Comparison of ENCODE assay signal across 12 cellular contexts in genomic region chr3:157154563-157155333, GRCh38. TPM values are rescaled to one million over a fixed set of nuclear protein-coding genes. Genes with fewer than 3 reads are reported as not detected.
A peak's percentile ranks its signal among the peaks of the same experiment; 100 is the strongest.
DNase-seq lines count a peak whose midpoint lies in the region; ATAC-seq, FAIRE-seq and TF ChIP-seq lines count a peak whose summit lies in the region.
"Had no signal": no experiment of that assay in that cellular context is flagged by ENCODE, and none has a peak within 500 bp of the region (broad histone marks: within the 10 kb centered on the region; RNA-seq: fewer than 3 reads in every experiment).

No MANE protein-coding gene starts in this region.

- no peak for ATAC-seq in stimulated activated naive CD8-positive, alpha-beta T cell treated with anti-CD3 and anti-CD28 coated beads, Interleukin-15, Interleukin-2, amounts not matched to agents 100 U/mL and 50 U/mL, for 24 hours
- ATAC-seq in GM12878 (no peak), upper lobe of right lung (no peak), HG03045 (IDR thresholded peaks at IDR 0.05; ENCODE audit: unreplicated experiment) (no peak)

- SMC1A ChIA-PET in GM12878 (lab: Charles Lee; ENCODE audit: uncharacterized antibody, unreplicated experiment) = interaction anchor here (0.9 to 3.3 kb wide), 9 partner anchors 9 to 475 kb away, joined by 3 to 31 read pairs (median 4); no protein-coding TSS in a partner anchor

- no peak for TF ChIP-seq EP300 in GM12878 (IDR thresholded peaks at IDR 0.05; ENCODE audit: borderline replicate concordance in 1 of 2, control insufficient read depth in 1 of 2, low read depth in 2 of 2, low read length in 2 of 2)

- H3K4me1 ChIP-seq in GM12878 (ENCODE audit: control insufficient read depth, insufficient read depth, low read length) (peaks cover 7% of the 10 kb centered on the region; the same call in 1 of the 2 replicates), upper lobe of right lung (peaks cover 57% of the 10 kb centered on the region)

- H3K4me3 Mint-ChIP-seq in stimulated activated naive CD8-positive, alpha-beta T cell treated with anti-CD3 and anti-CD28 coated beads, Interleukin-15, Interleukin-2, amounts not matched to agents 100 ng/mL and 50 ng/mL, for 24 hours = peak overlapping the region; percentile 100

- POLR2A ChIA-PET in GM12878 (lab: Charles Lee) = interaction anchor here (0.8 to 2.5 kb wide), 4 partner anchors 10 to 42 kb away, joined by 3 to 13 read pairs (median 4); no protein-coding TSS in a partner anchor

- no peak for TF ChIP-seq RAD21 in GM12878 (IDR thresholded peaks at IDR 0.05; ENCODE audit: insufficient read depth, low read depth, low read length)

- H3K36me3 ChIP-seq in GM12878 (ENCODE audit: control insufficient read depth in 2 of 2, insufficient read depth in 2 of 2, low read length in 1 of 2) = peaks cover 4 to 51% of the 10 kb centered on the region in 2 experiments
- peaks cover 91% of the 10 kb centered on the region for H3K36me3 ChIP-seq in upper lobe of right lung

- H3K9me3 Mint-ChIP-seq in stimulated activated naive CD8-positive, alpha-beta T cell treated with anti-CD3 and anti-CD28 coated beads, Interleukin-15, Interleukin-2, amounts not matched to agents 100 ng/mL and 50 ng/mL, for 24 hours = no peaks in the 10 kb centered on the region

- in situ Hi-C loops in GM12878 (cut with MboI) = no loop called here

- H3K9me3 ChIP-seq in GM12878 (replicated peaks; ENCODE audit: control insufficient read depth, insufficient read depth, low read length) = no peaks in the 10 kb centered on the region
- H3K9me3 ChIP-seq in upper lobe of right lung = no peaks in the 10 kb centered on the region

- no peak overlapping the region for H3K27ac ChIP-seq in GM12878 (ENCODE audit: control insufficient read depth, insufficient read depth)
- H3K27ac ChIP-seq in upper lobe of right lung = no peak overlapping the region

- H3K27me3 Mint-ChIP-seq in stimulated activated naive CD8-positive, alpha-beta T cell treated with anti-CD3 and anti-CD28 coated beads, Interleukin-15, Interleukin-2, amounts not matched to agents 100 ng/mL and 50 ng/mL, for 24 hours = no peaks in the 10 kb centered on the region

- RAD21 ChIA-PET in GM12878 (lab: Charles Lee; ENCODE audit: unreplicated experiment) = interaction anchor here (0.9 to 1.7 kb wide), 7 partner anchors 16 to 603 kb away, joined by 3 to 10 read pairs (median 4); no protein-coding TSS in a partner anchor

- H4K20me1 ChIP-seq in GM12878 (ENCODE audit: control insufficient read depth, insufficient read depth) = peaks cover 4% of the 10 kb centered on the region

- H3K27ac Mint-ChIP-seq in stimulated activated naive CD8-positive, alpha-beta T cell treated with anti-CD3 and anti-CD28 coated beads, Interleukin-15, Interleukin-2, amounts not matched to agents 100 ng/mL and 50 ng/mL, for 24 hours = peak overlapping the region; percentile 84

- H3K27me3 ChIP-seq in GM12878 (replicated peaks in 1 of 2; ENCODE audit: control insufficient read depth in 2 of 2, insufficient read depth in 2 of 2, low read length in 1 of 2) (no peaks in the 10 kb centered on the region), upper lobe of right lung (no peaks in the 10 kb centered on the region)

- no peak for TF ChIP-seq POLR2A in GM12878 (IDR thresholded peaks at IDR 0.05; ENCODE audit: low read depth, low read length)

- 72% methylated on average over 6 of the region's 6 CpGs for WGBS in GM12878 (ENCODE audit: insufficient coverage, insufficient replicate concordance, low lambda C conversion rate, missing lambda C conversion rate)

- no peak overlapping the region for H3K9ac ChIP-seq in GM12878 (ENCODE audit: control insufficient read depth, insufficient read depth, low read length)

- H3K4me3 ChIP-seq in GM12878 (peak overlapping the region; percentile 72), upper lobe of right lung (peak overlapping the region; percentile 6)

- no peak overlapping the region for H2AFZ ChIP-seq in GM12878 (ENCODE audit: control insufficient read depth, low read depth, low read length)

- peaks cover 81% of the 10 kb centered on the region for H3K79me2 ChIP-seq in GM12878 (ENCODE audit: control insufficient read depth, insufficient read depth, low read length)

- peak overlapping the region; percentile 81 for H3K4me2 ChIP-seq in GM12878 (ENCODE audit: control insufficient read depth, insufficient read depth)

- no TSS peak for BruUV-seq in GM12878 (replicated peaks; lab: Mats Ljungman, UMichigan)

- peaks cover 95% of the 10 kb centered on the region for H3K36me3 Mint-ChIP-seq in stimulated activated naive CD8-positive, alpha-beta T cell treated with anti-CD3 and anti-CD28 coated beads, Interleukin-15, Interleukin-2, amounts not matched to agents 100 ng/mL and 50 ng/mL, for 24 hours (ENCODE audit: low read depth)

- CTCF ChIA-PET in GM12878 (lab: Yijun Ruan, JAX) = interaction anchor here (0.8 to 2.7 kb wide), 6 partner anchors 11 to 605 kb away, joined by 3 to 19 read pairs (median 4); no protein-coding TSS in a partner anchor

- intact Hi-C loops in GM12878 (cut with micrococcal nuclease; ENCODE audit: unreplicated experiment) = no loop called here
- intact Hi-C loops in upper lobe of right lung (cut with DNase I) = no loop called here

- TF ChIP-seq CTCF in GM12878 (IDR thresholded peaks at IDR 0.05 in 2 of 3, conservative IDR thresholded peaks at IDR 0.05 in 1 of 3; ENCODE audit: control insufficient read depth in 2 of 3, extremely low read depth in 1 of 3, insufficient read depth in 1 of 3, low read depth in 3 of 3, low read length in 3 of 3) (no peak; a peak in 1 of 6 replicates), upper lobe of right lung (IDR thresholded peaks at IDR 0.05) (no peak)

- no peak for DNase-seq in stimulated activated naive CD8-positive, alpha-beta T cell treated with anti-CD3 and anti-CD28 coated beads, Interleukin-15, Interleukin-2, amounts not matched to agents 100 U/mL and 50 U/mL, for 24 hours
- no peak for DNase-seq in GM12878 (ENCODE audit: low read depth, low spot score)
- peak; percentile 18 for DNase-seq in kidney glomerular epithelial cell (lab: John Stamatoyannopoulos, UW)
- no peak for DNase-seq in upper lobe of right lung
- DNase-seq in ureter (ENCODE audit: low spot score) = no peak
- DNase-seq in stimulated activated CD8-positive, alpha-beta memory T cell treated with anti-CD3 and anti-CD28 coated beads, Interleukin-4, amount 100 ng/mL, for 48 hours = no peak
- DNase-seq: DMS153, midbrain, NCI-H2029 had no signal

- FAIRE-seq in GM12878 (lab: Jason Lieb, UNC) = no peak
- FAIRE-seq: GM19239 had no signal

- peaks cover 87% of the 10 kb centered on the region for H3K4me1 Mint-ChIP-seq in stimulated activated naive CD8-positive, alpha-beta T cell treated with anti-CD3 and anti-CD28 coated beads, Interleukin-15, Interleukin-2, amounts not matched to agents 100 ng/mL and 50 ng/mL, for 24 hours (ENCODE audit: low read depth)

TF ChIP-seq in GM12878, 131 proteins besides CTCF, POLR2A, EP300 and RAD21 (continues in another document):
- TF ChIP-seq, protein P1, sequence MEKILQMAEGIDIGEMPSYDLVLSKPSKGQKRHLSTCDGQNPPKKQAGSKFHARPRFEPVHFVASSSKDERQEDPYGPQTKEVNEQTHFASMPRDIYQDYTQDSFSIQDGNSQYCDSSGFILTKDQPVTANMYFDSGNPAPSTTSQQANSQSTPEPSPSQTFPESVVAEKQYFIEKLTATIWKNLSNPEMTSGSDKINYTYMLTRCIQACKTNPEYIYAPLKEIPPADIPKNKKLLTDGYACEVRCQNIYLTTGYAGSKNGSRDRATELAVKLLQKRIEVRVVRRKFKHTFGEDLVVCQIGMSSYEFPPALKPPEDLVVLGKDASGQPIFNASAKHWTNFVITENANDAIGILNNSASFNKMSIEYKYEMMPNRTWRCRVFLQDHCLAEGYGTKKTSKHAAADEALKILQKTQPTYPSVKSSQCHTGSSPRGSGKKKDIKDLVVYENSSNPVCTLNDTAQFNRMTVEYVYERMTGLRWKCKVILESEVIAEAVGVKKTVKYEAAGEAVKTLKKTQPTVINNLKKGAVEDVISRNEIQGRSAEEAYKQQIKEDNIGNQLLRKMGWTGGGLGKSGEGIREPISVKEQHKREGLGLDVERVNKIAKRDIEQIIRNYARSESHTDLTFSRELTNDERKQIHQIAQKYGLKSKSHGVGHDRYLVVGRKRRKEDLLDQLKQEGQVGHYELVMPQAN (conservative IDR thresholded peaks at IDR 0.05) = 0 out of 2 replicates have a peak, but pooled peaks have one; percentile 29
- TF ChIP-seq POLR2AphosphoS5 (IDR thresholded peaks at IDR 0.05; ENCODE audit: low read length) = peak; percentile 64; the same call in 1 of the 2 replicates

RNA-seq across cellular contexts. Expression of gene CCNL1, which starts 5.2 kb away (rescaled TPM):
- 786 and 840 TPM in 2 replicates for total RNA-seq in GM12878 (2013; cell fraction: nucleolus; rRNA removed)
- total RNA-seq in GM12878 (2014; rRNA removed) (173 and 180 TPM in 2 replicates), GM12878 (2014; rRNA removed; fragmentation: Illumina TruSeq; extraction: Trizol) (125 and 134 TPM in 2 replicates), GM12878 (2021) (105 and 107 TPM in 2 replicates), upper lobe of right lung (140 TPM), ureter (172 TPM)
- polyA plus RNA-seq in GM12878 (2011; ENCODE audit: low read depth) = 92.3 TPM
- polyA plus RNA-seq in GM12878 (2011; rRNA removed) (174 and 236 TPM in 2 replicates), GM12878 (2014; fragmentation: Illumina TruSeq; extraction: Trizol) (119 and 153 TPM in 2 replicates), GM12878 (2014; fragmentation: Nextera tagmentation; extraction: Ambion mirVana) (10 to 100 TPM; 22.2 to 39.8 TPM), GM12878 (2014; rRNA removed) (127 and 135 TPM in 2 replicates), GM12878 (2016; fragmentation: Nextera tagmentation; extraction: Ambion mirVana) (100 to 1,000 TPM in 1 of 2 experiments, 10 to 100 TPM in 1; 85.1 to 111 TPM)
- 54.9 and 72.4 TPM in 2 replicates for polyA plus RNA-seq in GM12878 (2011; cell fraction: cytosol; rRNA removed)
- polyA plus RNA-seq in GM12878 (2011; cell fraction: nucleus; rRNA removed) = 732 and 1,003 TPM in 2 replicates
- 101 and 129 TPM in 2 replicates for polyA plus RNA-seq in GM12878 (2012)
- polyA minus RNA-seq in GM12878 (2011; rRNA and poly(A)+ RNA removed) = 159 and 190 TPM in 2 replicates
- 50.1 and 54.2 TPM in 2 replicates for polyA minus RNA-seq in GM12878 (2011; cell fraction: cytosol; rRNA and poly(A)+ RNA removed)
- polyA minus RNA-seq in GM12878 (2011; cell fraction: nucleus; rRNA and poly(A)+ RNA removed) = 1,045 and 1,316 TPM in 2 replicates
